Comparison of ENCODE assay signal across 1 cellular context in the genomic region with DNA sequence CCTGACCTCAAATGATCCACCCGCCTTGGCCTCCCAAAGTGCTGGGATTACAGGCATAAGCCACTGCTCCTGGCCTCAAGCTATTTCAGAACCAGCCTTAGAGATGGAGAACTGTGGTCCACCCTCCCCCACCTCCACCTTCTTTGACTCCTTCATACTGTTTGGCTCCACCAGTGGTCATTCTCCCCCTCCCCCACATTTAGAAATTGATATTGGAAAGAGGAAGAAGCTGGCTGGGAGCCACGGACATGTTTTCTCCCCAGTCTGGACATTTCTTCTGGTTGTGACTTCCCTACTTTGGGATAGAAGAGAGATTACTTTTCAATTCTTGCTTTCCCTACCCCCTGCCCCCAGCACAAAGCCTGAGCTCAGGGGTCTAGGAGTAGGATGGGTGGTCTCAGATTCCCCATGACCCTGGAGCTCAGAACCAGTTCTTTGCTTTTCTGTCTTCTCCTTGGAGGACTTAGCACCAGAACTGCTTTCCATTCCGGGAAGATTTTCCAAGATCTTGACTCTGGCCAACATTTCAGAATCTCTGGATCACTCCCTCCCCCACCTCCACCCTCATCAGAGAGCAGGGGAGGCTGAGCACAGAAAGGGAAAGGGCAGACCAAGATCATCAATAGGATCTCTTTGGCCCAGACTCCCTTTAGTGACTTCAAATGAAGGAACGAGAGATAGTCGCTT.
TF ChIP-seq lines count a peak whose summit lies in the region.

No MANE protein-coding gene starts in this region.

TF ChIP-seq in K562, 482 proteins besides CTCF, POLR2A, EP300 and RAD21:
- no peak for TF ChIP-seq MCM5 (IDR thresholded peaks at IDR 0.05; ENCODE audit: low read depth)
- TF ChIP-seq CXXC5 (CRISPR knock-in tag; IDR thresholded peaks at IDR 0.05) = no peak
- TF ChIP-seq SPI1 (IDR thresholded peaks at IDR 0.05; ENCODE audit: borderline replicate concordance, low read depth, low read length) = peak; percentile 9; the same call in 1 of the 2 replicates
- no peak for TF ChIP-seq NFIX (CRISPR knock-in tag; IDR thresholded peaks at IDR 0.05; ENCODE audit: low read depth)
- TF ChIP-seq, protein P1, sequence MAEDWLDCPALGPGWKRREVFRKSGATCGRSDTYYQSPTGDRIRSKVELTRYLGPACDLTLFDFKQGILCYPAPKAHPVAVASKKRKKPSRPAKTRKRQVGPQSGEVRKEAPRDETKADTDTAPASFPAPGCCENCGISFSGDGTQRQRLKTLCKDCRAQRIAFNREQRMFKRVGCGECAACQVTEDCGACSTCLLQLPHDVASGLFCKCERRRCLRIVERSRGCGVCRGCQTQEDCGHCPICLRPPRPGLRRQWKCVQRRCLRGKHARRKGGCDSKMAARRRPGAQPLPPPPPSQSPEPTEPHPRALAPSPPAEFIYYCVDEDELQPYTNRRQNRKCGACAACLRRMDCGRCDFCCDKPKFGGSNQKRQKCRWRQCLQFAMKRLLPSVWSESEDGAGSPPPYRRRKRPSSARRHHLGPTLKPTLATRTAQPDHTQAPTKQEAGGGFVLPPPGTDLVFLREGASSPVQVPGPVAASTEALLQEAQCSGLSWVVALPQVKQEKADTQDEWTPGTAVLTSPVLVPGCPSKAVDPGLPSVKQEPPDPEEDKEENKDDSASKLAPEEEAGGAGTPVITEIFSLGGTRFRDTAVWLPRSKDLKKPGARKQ (CRISPR knock-in tag; IDR thresholded peaks at IDR 0.05) = no peak
- TF ChIP-seq NFIC (IDR thresholded peaks at IDR 0.05) = peak; percentile 66
- TF ChIP-seq BRD9 (IDR thresholded peaks at IDR 0.05; ENCODE audit: low read depth, partially characterized antibody) = no peak
- TF ChIP-seq MYC (IDR thresholded peaks at IDR 0.05; ENCODE audit: low read depth, low read length) = no peak
- no peak for TF ChIP-seq MYC (CRISPR knock-in tag; IDR thresholded peaks at IDR 0.05; ENCODE audit: borderline replicate concordance, low read depth)
- 0 out of 2 replicates have a peak, but pooled peaks have one; percentile 6 for TF ChIP-seq RNF2 (IDR thresholded peaks at IDR 0.05)
- TF ChIP-seq, protein P2, sequence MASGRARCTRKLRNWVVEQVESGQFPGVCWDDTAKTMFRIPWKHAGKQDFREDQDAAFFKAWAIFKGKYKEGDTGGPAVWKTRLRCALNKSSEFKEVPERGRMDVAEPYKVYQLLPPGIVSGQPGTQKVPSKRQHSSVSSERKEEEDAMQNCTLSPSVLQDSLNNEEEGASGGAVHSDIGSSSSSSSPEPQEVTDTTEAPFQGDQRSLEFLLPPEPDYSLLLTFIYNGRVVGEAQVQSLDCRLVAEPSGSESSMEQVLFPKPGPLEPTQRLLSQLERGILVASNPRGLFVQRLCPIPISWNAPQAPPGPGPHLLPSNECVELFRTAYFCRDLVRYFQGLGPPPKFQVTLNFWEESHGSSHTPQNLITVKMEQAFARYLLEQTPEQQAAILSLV (tag; IDR thresholded peaks at IDR 0.05) = no peak
- no peak for TF ChIP-seq PPARD (CRISPR knock-in tag; IDR thresholded peaks at IDR 0.05)
